ENCODE assay signal across 23 cellular contexts in the genomic region with DNA sequence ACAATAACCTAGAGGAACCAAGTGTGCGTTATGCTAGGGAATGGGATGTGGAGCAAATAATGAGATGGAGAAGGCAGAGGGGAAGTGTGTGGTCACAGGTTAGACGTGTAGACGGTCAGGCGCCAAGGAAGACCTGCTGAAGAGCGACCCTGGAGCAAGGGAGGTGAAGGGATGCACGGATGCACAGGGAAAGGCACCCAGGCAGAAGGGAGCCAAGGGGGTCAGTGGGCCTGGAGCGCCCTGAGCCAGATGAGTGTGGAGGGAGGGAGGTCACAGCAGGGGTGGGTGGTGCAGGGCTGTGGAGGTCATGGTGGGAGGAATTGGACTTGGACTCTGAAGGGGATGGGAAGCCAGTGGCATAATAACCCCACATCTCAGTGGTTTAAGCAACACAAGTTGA.
"Had no signal": no experiment of that assay in that cellular context is flagged by ENCODE, and none has a peak within 500 bp of the region (broad histone marks: within the 10 kb centered on the region; RNA-seq: fewer than 3 reads in every experiment).

No MANE protein-coding gene starts in this region.

- H3K4me3 ChIP-seq: colonic mucosa, esophagus squamous epithelium, gastrocnemius medialis, heart right ventricle, left lung, lower lobe of right lung, mucosa of descending colon had no signal

- H3K4me1 ChIP-seq: colonic mucosa had no signal

- H3K9me3 ChIP-seq: colonic mucosa, gastrocnemius medialis had no signal

- H3K27ac Mint-ChIP-seq: dendritic cell treated with granulocyte-macrophage colony-stimulating factor and Interleukin-4, amounts not matched to agents 40 ng/mL and 50 ng/mL, for 4 days; effector memory CD8-positive, alpha-beta T cell; endodermal cell; mesothelial cell of epicardium had no signal

- H3K36me3 Mint-ChIP-seq: mesothelial cell of epicardium had no signal

- DNase-seq: colonic mucosa; cortex of kidney; effector CD8-positive, alpha-beta T cell; effector memory CD8-positive, alpha-beta T cell; endodermal cell; erythroblast; esophagus squamous epithelium; foreskin fibroblast; foreskin melanocyte; gastrocnemius medialis; glutamatergic neuron; heart right ventricle; hippocampal formation; left cardiac atrium; left lung; left ventricle myocardium superior; lower lobe of right lung; mesenchymal stem cell; mucosa of descending colon had no signal

- H3K4me3 Mint-ChIP-seq: dendritic cell treated with granulocyte-macrophage colony-stimulating factor and Interleukin-4, amounts not matched to agents 40 ng/mL and 50 ng/mL, for 4 days; effector memory CD8-positive, alpha-beta T cell; endodermal cell; mesothelial cell of epicardium had no signal

- H3K9me3 Mint-ChIP-seq: effector memory CD8-positive, alpha-beta T cell had no signal

- H3K36me3 ChIP-seq: colonic mucosa, esophagus squamous epithelium, gastrocnemius medialis, heart right ventricle, left lung, lower lobe of right lung had no signal

- ATAC-seq: effector memory CD8-positive, alpha-beta T cell; esophagus mucosa; gastrocnemius medialis; heart right ventricle; left cardiac atrium; left lung; left ventricle myocardium superior; lower lobe of right lung; mucosa of descending colon had no signal

- H3K4me1 Mint-ChIP-seq: endodermal cell, mesothelial cell of epicardium had no signal

- H3K27ac ChIP-seq: colonic mucosa, epithelial cell of prostate, esophagus squamous epithelium, gastrocnemius medialis, heart right ventricle, left lung, lower lobe of right lung had no signal
